In genomic region chr3:127483902-127484591, GRCh38 we compare ENCODE assay signal across 11 cellular contexts.
DNase-seq lines count a peak whose midpoint lies in the region; ATAC-seq lines count a peak whose summit lies in the region.
"Had no signal": no experiment of that assay in that cellular context is flagged by ENCODE, and none has a peak within 500 bp of the region (broad histone marks: within the 10 kb centered on the region; RNA-seq: fewer than 3 reads in every experiment).

No MANE protein-coding gene starts in this region.

- H3K9me3 ChIP-seq in SJCRH30 (replicated peaks): no peaks in the 10 kb centered on the region

- peak; percentile 88 for ATAC-seq in HG03039 (IDR thresholded peaks at IDR 0.05; ENCODE audit: unreplicated experiment)

- H3K27me3 ChIP-seq in SJCRH30: peaks cover 12% of the 10 kb centered on the region; the same call in 1 of the 2 replicates

- no peak overlapping the region for H3K27ac ChIP-seq in SJCRH30
- H3K27ac ChIP-seq: 22Rv1 had no signal

- H3K4me3 ChIP-seq in SJCRH30: no peak overlapping the region

- H3K4me1 ChIP-seq in SJCRH30: no peaks in the 10 kb centered on the region

- DNase-seq in NK-92 treated with Interleukin-12 subunit alpha and Interleukin-12 subunit beta, amount 100 ng/mL, for 24 hours (lab: John Stamatoyannopoulos, UW): peak; percentile 12
- DNase-seq in NK-92 (lab: John Stamatoyannopoulos, UW; ENCODE audit: unreplicated experiment) (no peak), SJCRH30 (no peak), NCI-H2029 (lab: John Stamatoyannopoulos, UW) (no peak), EL (no peak)
- DNase-seq in activated CD8-positive, alpha-beta memory T cell treated with anti-CD3 and anti-CD28 coated beads, Interleukin-2, amount 50 U/mL, for 48 hours: peak; percentile 92
- DNase-seq in stimulated activated CD8-positive, alpha-beta memory T cell treated with anti-CD3 and anti-CD28 coated beads, Interleukin-7, amount 100 ng/mL, for 24 hours (ENCODE audit: low read depth): peak; percentile 38
- DNase-seq: anterior cingulate cortex, NCI-H774 had no signal

- H3K36me3 ChIP-seq in SJCRH30: no peaks in the 10 kb centered on the region

Comparison
In these comparisons a context has a peak if more than half of its experiments do, and no peak if none do; other contexts are left out.
1. DNase-seq: peak in NK-92 treated with Interleukin-12 subunit alpha and Interleukin-12 subunit beta, amount 100 ng/mL, for 24 hours (single experiment), activated CD8-positive, alpha-beta memory T cell treated with anti-CD3 and anti-CD28 coated beads, Interleukin-2, amount 50 U/mL, for 48 hours (single experiment) and stimulated activated CD8-positive, alpha-beta memory T cell treated with anti-CD3 and anti-CD28 coated beads, Interleukin-7, amount 100 ng/mL, for 24 hours (single experiment); none in NK-92 (single experiment), SJCRH30 (0 of 2), NCI-H2029 (single experiment) and EL (single experiment).